13 cellular contexts compared by ENCODE assay signal in the genomic region with DNA sequence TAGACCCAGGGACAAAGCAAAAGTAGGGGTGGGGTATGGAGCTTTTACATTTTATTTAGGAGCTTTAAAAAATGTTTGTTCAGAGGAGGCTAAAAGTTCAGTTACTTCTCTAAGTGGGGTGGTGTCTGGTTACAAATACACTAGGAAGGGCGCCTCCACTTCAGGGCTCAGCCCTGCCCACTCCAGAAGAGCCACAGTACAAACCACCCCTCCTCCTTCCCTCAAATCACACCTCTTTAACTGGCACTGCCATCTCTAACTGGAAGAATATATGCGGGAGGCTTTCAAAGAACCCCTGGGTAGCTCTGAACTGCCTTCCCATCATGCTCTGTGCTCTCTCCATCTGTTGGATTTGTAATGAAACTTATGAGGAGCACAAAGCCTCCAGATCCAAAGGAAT.
"Had no signal": no experiment of that assay in that cellular context is flagged by ENCODE, and none has a peak within 500 bp of the region (broad histone marks: within the 10 kb centered on the region; RNA-seq: fewer than 3 reads in every experiment).

No MANE protein-coding gene starts in this region.

- H3K36me3 ChIP-seq: gastroesophageal sphincter had no signal

- H3K36me3 Mint-ChIP-seq: natural killer cell had no signal

- H3K4me3 ChIP-seq: body of pancreas, gastroesophageal sphincter had no signal

- H3K27ac Mint-ChIP-seq: activated B cell treated with CpG ODN at 0.5 μM for 24 hours; effector memory CD8-positive, alpha-beta T cell; natural killer cell; stimulated activated naive CD8-positive, alpha-beta T cell treated with anti-CD3 and anti-CD28 coated beads, Interleukin-15, Interleukin-2, amounts not matched to agents 100 ng/mL and 50 ng/mL, for 24 hours; T-helper 1 cell treated with Interleukin-12 subunit alpha and Interleukin-12 subunit beta and Interleukin-4 antibody, amounts not matched to agents 30 μg/mL and 1 μg/mL, for 36 hours had no signal

- H3K4me1 ChIP-seq: body of pancreas, gastroesophageal sphincter had no signal

- H3K27ac ChIP-seq: body of pancreas, gastroesophageal sphincter had no signal

- H3K27me3 ChIP-seq: body of pancreas, gastroesophageal sphincter had no signal

- H3K4me3 Mint-ChIP-seq: activated B cell treated with CpG ODN at 0.5 μM for 24 hours; effector memory CD8-positive, alpha-beta T cell; natural killer cell; stimulated activated naive CD8-positive, alpha-beta T cell treated with anti-CD3 and anti-CD28 coated beads, Interleukin-15, Interleukin-2, amounts not matched to agents 100 ng/mL and 50 ng/mL, for 24 hours; T-helper 1 cell treated with Interleukin-12 subunit alpha and Interleukin-12 subunit beta and Interleukin-4 antibody, amounts not matched to agents 30 μg/mL and 1 μg/mL, for 36 hours had no signal

- H3K9me3 Mint-ChIP-seq: activated B cell treated with CpG ODN at 0.5 μM for 24 hours; effector memory CD8-positive, alpha-beta T cell; natural killer cell; stimulated activated naive CD8-positive, alpha-beta T cell treated with anti-CD3 and anti-CD28 coated beads, Interleukin-15, Interleukin-2, amounts not matched to agents 100 ng/mL and 50 ng/mL, for 24 hours; T-helper 1 cell treated with Interleukin-12 subunit alpha and Interleukin-12 subunit beta and Interleukin-4 antibody, amounts not matched to agents 30 μg/mL and 1 μg/mL, for 36 hours had no signal

- H3K4me1 Mint-ChIP-seq: activated B cell treated with CpG ODN at 0.5 μM for 24 hours, natural killer cell had no signal

- H3K27me3 Mint-ChIP-seq: activated B cell treated with CpG ODN at 0.5 μM for 24 hours had no signal

- H3K9me3 ChIP-seq: body of pancreas had no signal

- DNase-seq: activated B cell treated with CpG ODN at 0.5 μM for 24 hours; activated naive CD4-positive, alpha-beta T cell treated with anti-CD3 and anti-CD28 coated beads, Interleukin-2, amount 50 U/mL, for 16 hours; activated T-cell treated with anti-CD3 and anti-CD28 coated beads, Interleukin-2, amount 50 U/mL, for 1 hour; amniotic stem cell; body of pancreas; central memory CD4-positive, alpha-beta T cell; effector memory CD8-positive, alpha-beta T cell; natural killer cell; stimulated activated CD4-positive, alpha-beta T cell treated with anti-CD3 and anti-CD28 coated beads, Interleukin-15, amount 100 ng/mL, for 24 hours; stimulated activated CD4-positive, alpha-beta T cell treated with anti-CD3 and anti-CD28 coated beads, Interleukin-4, amount 100 ng/mL, for 24 hours had no signal

- ATAC-seq: body of pancreas; effector memory CD8-positive, alpha-beta T cell; gastroesophageal sphincter; natural killer cell had no signal
